In the genomic region with DNA sequence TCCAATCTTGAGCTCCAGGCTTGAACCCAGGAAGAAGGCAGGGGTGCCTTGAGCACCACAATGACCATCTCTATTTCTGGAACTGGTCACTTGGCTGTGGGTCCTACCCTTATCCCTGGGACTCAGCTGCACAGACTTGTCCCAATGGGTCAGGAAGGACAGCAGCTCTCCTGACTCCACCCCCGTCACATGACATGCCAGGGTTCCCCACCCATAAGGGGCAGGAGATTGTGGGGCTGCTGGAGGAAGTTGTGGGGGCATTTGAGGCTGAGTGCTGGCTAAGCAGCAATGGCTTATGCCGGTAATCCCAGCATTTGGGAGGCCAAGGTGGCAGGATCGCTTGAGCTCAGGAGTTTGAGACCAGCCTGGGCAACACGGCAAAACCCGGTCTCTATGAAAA, we compare ENCODE assay signal across 2 cellular contexts.
TF ChIP-seq lines count a peak whose summit lies in the region.

No MANE protein-coding gene starts in this region.

TF ChIP-seq in GM23338, 12 proteins besides CTCF, POLR2A, EP300 and RAD21 (continued from another document):
- TF ChIP-seq ZNF462 (CRISPR knock-in tag; IDR thresholded peaks at IDR 0.05): no peak
- TF ChIP-seq NANOG (IDR thresholded peaks at IDR 0.05; ENCODE audit: borderline replicate concordance): no peak
- TF ChIP-seq POLR2AphosphoS5 (IDR thresholded peaks at IDR 0.05; ENCODE audit: low read depth): no peak
- no peak for TF ChIP-seq EZH2phosphoT487 (IDR thresholded peaks at IDR 0.05; ENCODE audit: unreplicated experiment)
- TF ChIP-seq EZH2 (IDR thresholded peaks at IDR 0.05; ENCODE audit: low read depth, unreplicated experiment): no peak
- TF ChIP-seq, protein P1, sequence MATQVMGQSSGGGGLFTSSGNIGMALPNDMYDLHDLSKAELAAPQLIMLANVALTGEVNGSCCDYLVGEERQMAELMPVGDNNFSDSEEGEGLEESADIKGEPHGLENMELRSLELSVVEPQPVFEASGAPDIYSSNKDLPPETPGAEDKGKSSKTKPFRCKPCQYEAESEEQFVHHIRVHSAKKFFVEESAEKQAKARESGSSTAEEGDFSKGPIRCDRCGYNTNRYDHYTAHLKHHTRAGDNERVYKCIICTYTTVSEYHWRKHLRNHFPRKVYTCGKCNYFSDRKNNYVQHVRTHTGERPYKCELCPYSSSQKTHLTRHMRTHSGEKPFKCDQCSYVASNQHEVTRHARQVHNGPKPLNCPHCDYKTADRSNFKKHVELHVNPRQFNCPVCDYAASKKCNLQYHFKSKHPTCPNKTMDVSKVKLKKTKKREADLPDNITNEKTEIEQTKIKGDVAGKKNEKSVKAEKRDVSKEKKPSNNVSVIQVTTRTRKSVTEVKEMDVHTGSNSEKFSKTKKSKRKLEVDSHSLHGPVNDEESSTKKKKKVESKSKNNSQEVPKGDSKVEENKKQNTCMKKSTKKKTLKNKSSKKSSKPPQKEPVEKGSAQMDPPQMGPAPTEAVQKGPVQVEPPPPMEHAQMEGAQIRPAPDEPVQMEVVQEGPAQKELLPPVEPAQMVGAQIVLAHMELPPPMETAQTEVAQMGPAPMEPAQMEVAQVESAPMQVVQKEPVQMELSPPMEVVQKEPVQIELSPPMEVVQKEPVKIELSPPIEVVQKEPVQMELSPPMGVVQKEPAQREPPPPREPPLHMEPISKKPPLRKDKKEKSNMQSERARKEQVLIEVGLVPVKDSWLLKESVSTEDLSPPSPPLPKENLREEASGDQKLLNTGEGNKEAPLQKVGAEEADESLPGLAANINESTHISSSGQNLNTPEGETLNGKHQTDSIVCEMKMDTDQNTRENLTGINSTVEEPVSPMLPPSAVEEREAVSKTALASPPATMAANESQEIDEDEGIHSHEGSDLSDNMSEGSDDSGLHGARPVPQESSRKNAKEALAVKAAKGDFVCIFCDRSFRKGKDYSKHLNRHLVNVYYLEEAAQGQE (IDR thresholded peaks at IDR 0.05; ENCODE audit: unreplicated experiment): no peak
- no peak for TF ChIP-seq ZNF114 (CRISPR knock-in tag; IDR thresholded peaks at IDR 0.05)
- TF ChIP-seq, protein P2, sequence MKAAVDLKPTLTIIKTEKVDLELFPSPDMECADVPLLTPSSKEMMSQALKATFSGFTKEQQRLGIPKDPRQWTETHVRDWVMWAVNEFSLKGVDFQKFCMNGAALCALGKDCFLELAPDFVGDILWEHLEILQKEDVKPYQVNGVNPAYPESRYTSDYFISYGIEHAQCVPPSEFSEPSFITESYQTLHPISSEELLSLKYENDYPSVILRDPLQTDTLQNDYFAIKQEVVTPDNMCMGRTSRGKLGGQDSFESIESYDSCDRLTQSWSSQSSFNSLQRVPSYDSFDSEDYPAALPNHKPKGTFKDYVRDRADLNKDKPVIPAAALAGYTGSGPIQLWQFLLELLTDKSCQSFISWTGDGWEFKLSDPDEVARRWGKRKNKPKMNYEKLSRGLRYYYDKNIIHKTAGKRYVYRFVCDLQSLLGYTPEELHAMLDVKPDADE (IDR thresholded peaks at IDR 0.05): no peak

TF ChIP-seq in WTC11, 78 proteins besides CTCF, POLR2A, EP300 and RAD21 (continued from another document):
- TF ChIP-seq, protein P3, sequence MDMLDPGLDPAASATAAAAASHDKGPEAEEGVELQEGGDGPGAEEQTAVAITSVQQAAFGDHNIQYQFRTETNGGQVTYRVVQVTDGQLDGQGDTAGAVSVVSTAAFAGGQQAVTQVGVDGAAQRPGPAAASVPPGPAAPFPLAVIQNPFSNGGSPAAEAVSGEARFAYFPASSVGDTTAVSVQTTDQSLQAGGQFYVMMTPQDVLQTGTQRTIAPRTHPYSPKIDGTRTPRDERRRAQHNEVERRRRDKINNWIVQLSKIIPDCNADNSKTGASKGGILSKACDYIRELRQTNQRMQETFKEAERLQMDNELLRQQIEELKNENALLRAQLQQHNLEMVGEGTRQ (CRISPR knock-in tag; IDR thresholded peaks at IDR 0.05): peak; percentile 88
- TF ChIP-seq, protein P4, sequence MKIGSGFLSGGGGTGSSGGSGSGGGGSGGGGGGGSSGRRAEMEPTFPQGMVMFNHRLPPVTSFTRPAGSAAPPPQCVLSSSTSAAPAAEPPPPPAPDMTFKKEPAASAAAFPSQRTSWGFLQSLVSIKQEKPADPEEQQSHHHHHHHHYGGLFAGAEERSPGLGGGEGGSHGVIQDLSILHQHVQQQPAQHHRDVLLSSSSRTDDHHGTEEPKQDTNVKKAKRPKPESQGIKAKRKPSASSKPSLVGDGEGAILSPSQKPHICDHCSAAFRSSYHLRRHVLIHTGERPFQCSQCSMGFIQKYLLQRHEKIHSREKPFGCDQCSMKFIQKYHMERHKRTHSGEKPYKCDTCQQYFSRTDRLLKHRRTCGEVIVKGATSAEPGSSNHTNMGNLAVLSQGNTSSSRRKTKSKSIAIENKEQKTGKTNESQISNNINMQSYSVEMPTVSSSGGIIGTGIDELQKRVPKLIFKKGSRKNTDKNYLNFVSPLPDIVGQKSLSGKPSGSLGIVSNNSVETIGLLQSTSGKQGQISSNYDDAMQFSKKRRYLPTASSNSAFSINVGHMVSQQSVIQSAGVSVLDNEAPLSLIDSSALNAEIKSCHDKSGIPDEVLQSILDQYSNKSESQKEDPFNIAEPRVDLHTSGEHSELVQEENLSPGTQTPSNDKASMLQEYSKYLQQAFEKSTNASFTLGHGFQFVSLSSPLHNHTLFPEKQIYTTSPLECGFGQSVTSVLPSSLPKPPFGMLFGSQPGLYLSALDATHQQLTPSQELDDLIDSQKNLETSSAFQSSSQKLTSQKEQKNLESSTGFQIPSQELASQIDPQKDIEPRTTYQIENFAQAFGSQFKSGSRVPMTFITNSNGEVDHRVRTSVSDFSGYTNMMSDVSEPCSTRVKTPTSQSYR (CRISPR knock-in tag; IDR thresholded peaks at IDR 0.05): no peak
- TF ChIP-seq KAT7 (CRISPR knock-in tag; IDR thresholded peaks at IDR 0.05; ENCODE audit: borderline replicate concordance): no peak
- TF ChIP-seq CBFB (CRISPR knock-in tag; IDR thresholded peaks at IDR 0.05; ENCODE audit: low read depth): no peak
- no peak for TF ChIP-seq HMGXB4 (CRISPR knock-in tag; IDR thresholded peaks at IDR 0.05)
